Comparison of ENCODE assay signal across 10 cellular contexts in the genomic region with DNA sequence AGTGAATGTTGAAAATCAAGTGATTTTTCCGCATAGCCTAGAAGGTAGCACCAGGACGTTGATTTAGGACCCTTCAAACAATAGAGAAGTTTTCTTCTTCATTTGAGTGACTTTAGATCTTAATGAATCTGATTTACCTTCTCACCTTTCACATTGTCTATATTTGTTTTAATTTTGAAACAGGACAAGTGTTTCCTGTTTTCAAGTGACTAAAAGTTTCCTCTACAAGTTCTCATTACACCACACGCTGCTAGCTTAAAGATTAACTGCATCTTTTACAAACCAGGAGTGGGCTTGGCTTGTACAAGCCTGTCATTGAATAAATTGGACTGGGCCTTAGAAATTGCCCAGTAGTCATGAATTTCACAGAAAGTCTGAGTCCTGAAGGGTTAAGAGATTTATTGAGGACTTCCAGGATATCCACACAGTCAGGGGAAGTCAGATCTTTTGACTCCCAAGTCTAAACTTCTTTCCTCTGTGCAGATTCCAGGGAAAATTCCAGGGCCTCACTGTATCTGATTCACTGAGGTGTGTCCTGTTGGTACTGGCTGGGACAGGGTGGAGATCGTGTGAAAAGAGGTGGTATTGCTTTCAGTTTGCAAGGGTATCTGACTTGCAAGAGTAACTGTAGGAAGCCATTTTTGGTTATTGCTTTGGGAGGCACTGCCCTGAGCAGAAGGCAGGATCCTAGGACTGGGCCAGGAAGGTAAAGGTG. TPM values are rescaled to one million over a fixed set of nuclear protein-coding genes. Genes with fewer than 3 reads are reported as not detected.
DNase-seq lines count a peak whose midpoint lies in the region; ATAC-seq and TF ChIP-seq lines count a peak whose summit lies in the region.
"Had no signal": no experiment of that assay in that cellular context is flagged by ENCODE, and none has a peak within 500 bp of the region (broad histone marks: within the 10 kb centered on the region; RNA-seq: fewer than 3 reads in every experiment).

No MANE protein-coding gene starts in this region.

- peak; percentile 3 for DNase-seq in activated naive CD4-positive, alpha-beta T cell treated with Interleukin-2 at 50 U/mL for 16 hours
- no peak for DNase-seq in activated naive CD4-positive, alpha-beta T cell treated with anti-CD3 and anti-CD28 coated beads, Interleukin-2, amount 50 U/mL, for 72 hours (ENCODE audit: low spot score in 2 of 2)
- DNase-seq in T-helper 2 cell treated with Interferon-gamma antibody and Interleukin-4, amounts not matched to agents 5 μg/mL and 100 μg/mL, for 36 hours (ENCODE audit: low spot score): no peak
- DNase-seq in thyroid gland (peak; percentile 56 to 61), NCI-H1417 (lab: John Stamatoyannopoulos, UW) (no peak), nucleus accumbens (lab: John Stamatoyannopoulos, UW) (no peak), head of caudate nucleus (no peak)

- no peaks in the 10 kb centered on the region for H3K9me3 ChIP-seq in thyroid gland

- ATAC-seq in activated naive CD4-positive, alpha-beta T cell treated with anti-CD3 and anti-CD28 coated beads, Interleukin-2, amount 50 U/mL, for 72 hours: no peak
- peak; percentile 56 for ATAC-seq in HG02938 (IDR thresholded peaks at IDR 0.05; ENCODE audit: unreplicated experiment)

- no peaks in the 10 kb centered on the region for H3K36me3 ChIP-seq in thyroid gland
- H3K36me3 ChIP-seq: BLaER1 had no signal

- peaks cover 26% of the 10 kb centered on the region for H3K27me3 Mint-ChIP-seq in T-helper 2 cell treated with Interferon-gamma antibody and Interleukin-4, amounts not matched to agents 5 μg/mL and 100 μg/mL, for 36 hours (ENCODE audit: low read depth)

- no peak for TF ChIP-seq CTCF in thyroid gland (IDR thresholded peaks at IDR 0.05)

- H3K4me3 Mint-ChIP-seq in T-helper 2 cell treated with Interferon-gamma antibody and Interleukin-4, amounts not matched to agents 5 μg/mL and 100 μg/mL, for 36 hours: peak overlapping the region; percentile 36

- H3K27me3 ChIP-seq in thyroid gland: no peaks in the 10 kb centered on the region
- H3K27me3 ChIP-seq: BLaER1 had no signal

- intact Hi-C loops in thyroid gland (cut with DNase I) (no loop called here), head of caudate nucleus (cut with DNase I) (no loop called here)

- peaks cover 7 to 21% of the 10 kb centered on the region in 2 donors for H3K4me1 ChIP-seq in thyroid gland
- H3K4me1 ChIP-seq: BLaER1 had no signal

- H3K4me1 Mint-ChIP-seq in T-helper 2 cell treated with Interferon-gamma antibody and Interleukin-4, amounts not matched to agents 5 μg/mL and 100 μg/mL, for 36 hours (ENCODE audit: low read depth): peaks cover 20% of the 10 kb centered on the region

- TF ChIP-seq POLR2A in thyroid gland (IDR thresholded peaks at IDR 0.05): peak in 1 of 2 donors; percentile 43

- H3K36me3 Mint-ChIP-seq in activated naive CD4-positive, alpha-beta T cell treated with anti-CD3 and anti-CD28 coated beads, Interleukin-2, amount 50 U/mL, for 72 hours: peaks cover 18 to 36% of the 10 kb centered on the region in 2 donors
- no peaks in the 10 kb centered on the region for H3K36me3 Mint-ChIP-seq in T-helper 2 cell treated with Interferon-gamma antibody and Interleukin-4, amounts not matched to agents 5 μg/mL and 100 μg/mL, for 36 hours (ENCODE audit: low read depth)

- H3K9me3 Mint-ChIP-seq in activated naive CD4-positive, alpha-beta T cell treated with anti-CD3 and anti-CD28 coated beads, Interleukin-2, amount 50 U/mL, for 72 hours: peaks cover 8% of the 10 kb centered on the region in 2 donors
- peaks cover 8% of the 10 kb centered on the region for H3K9me3 Mint-ChIP-seq in T-helper 2 cell treated with Interferon-gamma antibody and Interleukin-4, amounts not matched to agents 5 μg/mL and 100 μg/mL, for 36 hours

- H3K27ac ChIP-seq in thyroid gland: peak overlapping the region; percentile 67 to 89 (median 86)
- H3K27ac ChIP-seq: BLaER1 had no signal

- 49 to 63% methylated on average over 4 of the region's 4 CpGs for WGBS in thyroid gland, 2 donors

- H3K4me3 ChIP-seq in thyroid gland (replicated peaks in 1 of 3): no peak overlapping the region
- H3K4me3 ChIP-seq: BLaER1 had no signal

- H3K27ac Mint-ChIP-seq in activated naive CD4-positive, alpha-beta T cell treated with anti-CD3 and anti-CD28 coated beads, Interleukin-2, amount 50 U/mL, for 72 hours: no peak overlapping the region
- peak overlapping the region; percentile 0 for H3K27ac Mint-ChIP-seq in T-helper 2 cell treated with Interferon-gamma antibody and Interleukin-4, amounts not matched to agents 5 μg/mL and 100 μg/mL, for 36 hours

RNA-seq across cellular contexts. Expression of gene SGPP2, which starts 3.4 kb away (rescaled TPM):
- 1 to 10 TPM; 1.3 to 10.0 TPM for total RNA-seq in activated naive CD4-positive, alpha-beta T cell treated with anti-CD3 and anti-CD28 coated beads, Interleukin-2, amount 50 U/mL, for 72 hours
- 10 to 100 TPM; 33.7 to 53.7 (median 46.6) TPM for total RNA-seq in thyroid gland
- total RNA-seq: endothelial cell of umbilical vein had no signal

Comparison
In these comparisons a context has a peak if more than half of its experiments do, and no peak if none do; other contexts are left out.
1. DNase-seq: peak in activated naive CD4-positive, alpha-beta T cell treated with Interleukin-2 at 50 U/mL for 16 hours (single experiment) and thyroid gland (2 of 2); none in activated naive CD4-positive, alpha-beta T cell treated with anti-CD3 and anti-CD28 coated beads, Interleukin-2, amount 50 U/mL, for 72 hours (0 of 2), T-helper 2 cell treated with Interferon-gamma antibody and Interleukin-4, amounts not matched to agents 5 μg/mL and 100 μg/mL, for 36 hours (single experiment), NCI-H1417 (0 of 3), nucleus accumbens (0 of 56) and head of caudate nucleus (0 of 42).